ENCODE assay signal across 13 cellular contexts in the genomic region with DNA sequence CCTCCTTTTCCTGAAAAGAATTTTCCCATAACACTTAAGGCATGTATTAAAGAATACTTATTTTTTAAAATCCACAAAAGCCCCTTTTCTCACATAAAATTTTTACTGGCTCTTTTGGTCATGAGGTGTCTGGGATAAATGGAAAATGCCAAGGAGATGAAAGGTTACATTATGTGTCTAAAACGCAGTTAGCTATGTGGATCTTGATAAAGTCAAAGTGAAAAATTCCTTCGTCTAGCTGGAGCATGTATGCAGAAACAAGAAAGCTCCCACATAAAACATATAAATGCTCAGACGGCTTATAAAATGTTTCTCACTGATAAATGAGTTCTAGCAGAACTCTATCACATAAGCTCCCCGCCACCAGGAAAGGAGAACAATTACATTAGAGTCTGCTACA.
A peak's percentile ranks its signal among the peaks of the same experiment; 100 is the strongest.
DNase-seq lines count a peak whose midpoint lies in the region; TF ChIP-seq lines count a peak whose summit lies in the region.
"Had no signal": no experiment of that assay in that cellular context is flagged by ENCODE, and none has a peak within 500 bp of the region (broad histone marks: within the 10 kb centered on the region; RNA-seq: fewer than 3 reads in every experiment).

No MANE protein-coding gene starts in this region.

- H3K4me3 ChIP-seq in esophagus muscularis mucosa = no peak overlapping the region
- H3K4me3 ChIP-seq: GM23248 had no signal

- no peak for TF ChIP-seq EP300 in esophagus muscularis mucosa (IDR thresholded peaks at IDR 0.05)

- no peaks in the 10 kb centered on the region for H3K9me3 ChIP-seq in esophagus muscularis mucosa
- H3K9me3 ChIP-seq: Caco-2 had no signal

- H3K36me3 Mint-ChIP-seq in glutamatergic neuron (ENCODE audit: unreplicated experiment) (peaks cover 13% of the 10 kb centered on the region), nephron (ENCODE audit: low read depth) (peaks cover 37% of the 10 kb centered on the region)
- H3K36me3 Mint-ChIP-seq: CD4-positive, alpha-beta memory T cell had no signal

- H3K9me3 Mint-ChIP-seq in glutamatergic neuron (ENCODE audit: unreplicated experiment) = peaks cover 11% of the 10 kb centered on the region
- H3K9me3 Mint-ChIP-seq in nephron = no peaks in the 10 kb centered on the region
- H3K9me3 Mint-ChIP-seq: CD4-positive, alpha-beta memory T cell had no signal

- H3K36me3 ChIP-seq in esophagus muscularis mucosa = peaks cover 6 to 66% (median 32%) of the 10 kb centered on the region in 4 donors

- H3K27me3 Mint-ChIP-seq in glutamatergic neuron (ENCODE audit: unreplicated experiment) = peaks cover 11% of the 10 kb centered on the region
- H3K27me3 Mint-ChIP-seq in nephron (ENCODE audit: low read depth) = no peaks in the 10 kb centered on the region

- no peak for TF ChIP-seq POLR2A in esophagus muscularis mucosa (IDR thresholded peaks at IDR 0.05; ENCODE audit: low read depth)

- DNase-seq in esophagus muscularis mucosa (ENCODE audit: extremely low spot score) (peak; percentile 24), glutamatergic neuron (no peak), caudate nucleus (lab: John Stamatoyannopoulos, UW) (no peak), SKM-1 (lab: John Stamatoyannopoulos, UW; ENCODE audit: unreplicated experiment) (no peak), NCI-H510A treated with DMSO at 0.1 percent for 48 hours (lab: John Stamatoyannopoulos, UW) (no peak)
- DNase-seq: Caco-2; CD4-positive, alpha-beta memory T cell; DMS153; DND-41; GM23248; H7; HCEC 1CT had no signal

- no peak for TF ChIP-seq CTCF in esophagus muscularis mucosa (IDR thresholded peaks at IDR 0.05)
- TF ChIP-seq CTCF in glutamatergic neuron (IDR thresholded peaks at IDR 0.05; ENCODE audit: partially characterized antibody, unreplicated experiment) = no peak
- TF ChIP-seq CTCF in nephron (IDR thresholded peaks at IDR 0.05; ENCODE audit: unreplicated experiment in 3 of 3) = no peak

- H3K4me1 Mint-ChIP-seq in glutamatergic neuron (ENCODE audit: low read depth, unreplicated experiment) = peaks cover 26% of the 10 kb centered on the region
- H3K4me1 Mint-ChIP-seq in nephron = peaks cover 8% of the 10 kb centered on the region

- H3K4me3 Mint-ChIP-seq in glutamatergic neuron (ENCODE audit: unreplicated experiment) = no peak overlapping the region
- no peak overlapping the region for H3K4me3 Mint-ChIP-seq in nephron
- H3K4me3 Mint-ChIP-seq: CD4-positive, alpha-beta memory T cell had no signal

- intact Hi-C loops in esophagus muscularis mucosa (cut with DNase I) = no loop called here

- no peaks in the 10 kb centered on the region for H3K27me3 ChIP-seq in esophagus muscularis mucosa

- H3K27ac Mint-ChIP-seq in glutamatergic neuron (ENCODE audit: unreplicated experiment) (peak overlapping the region; percentile 99), nephron (peak overlapping the region; percentile 58 to 94 (median 82))
- H3K27ac Mint-ChIP-seq: CD4-positive, alpha-beta memory T cell had no signal

- peaks cover 0 to 22% (median 14%) of the 10 kb centered on the region in 4 donors for H3K4me1 ChIP-seq in esophagus muscularis mucosa
- H3K4me1 ChIP-seq: Caco-2 had no signal

- 83% methylated on average over 4 of the region's 4 CpGs for WGBS in esophagus muscularis mucosa

- H3K27ac ChIP-seq in esophagus muscularis mucosa (replicated peaks in 1 of 4) (no peak overlapping the region), caudate nucleus (ENCODE audit: low read depth, low read length) (no peak overlapping the region)
- H3K27ac ChIP-seq: GM23248 had no signal
